ENCODE assay signal across 11 cellular contexts in genomic region chrX:49000640-49001039, GRCh38. TPM values are rescaled to one million over a fixed set of nuclear protein-coding genes. Genes with fewer than 3 reads are reported as not detected.
DNase-seq lines count a peak whose midpoint lies in the region; ATAC-seq and TF ChIP-seq lines count a peak whose summit lies in the region.
"Had no signal": no experiment of that assay in that cellular context is flagged by ENCODE, and none has a peak within 500 bp of the region (broad histone marks: within the 10 kb centered on the region; RNA-seq: fewer than 3 reads in every experiment).

No MANE protein-coding gene starts in this region.

- peak overlapping the region; percentile 61 for H3K4me2 ChIP-seq in Karpas-422 (ENCODE audit: low read depth, low read length, poor library complexity, severe bottlenecking)

- no peak overlapping the region for H2AFZ ChIP-seq in Karpas-422 (ENCODE audit: low read length)

- H3K9me3 ChIP-seq in CD4-positive, alpha-beta T cell (ENCODE audit: control insufficient read depth, low read length), result no peaks in the 10 kb centered on the region
- H3K9me3 ChIP-seq in Karpas-422 (ENCODE audit: low read length), result no peaks in the 10 kb centered on the region

- intact Hi-C loops in CD4-positive, alpha-beta T cell (cut with DNase I, micrococcal nuclease), result loop anchor here in 1 of 2 experiments (5.0 kb wide), 2 partner anchors 43 to 122 kb away; partner anchors contain the start of genes GPKOW and OTUD5

- no peaks in the 10 kb centered on the region for H3K9me3 Mint-ChIP-seq in CD4-positive, alpha-beta T cell
- H3K9me3 Mint-ChIP-seq in chondrocyte (ENCODE audit: low read depth) (peaks cover 11% of the 10 kb centered on the region), nephron (peaks cover 17% of the 10 kb centered on the region)

- no peak for DNase-seq in CD4-positive, alpha-beta T cell
- no peak for DNase-seq in Karpas-422
- DNase-seq in chondrocyte (ENCODE audit: low spot score), result peak; percentile 19
- no peak for DNase-seq in superior temporal gyrus (ENCODE audit: extremely low spot score)
- no peak for DNase-seq in foreskin melanocyte
- DNase-seq: effector CD8-positive, alpha-beta T cell; mesendoderm; NCI-H2227 treated with DMSO at 0.1 percent for 48 hours had no signal

- H3K4me3 ChIP-seq in Karpas-422 (ENCODE audit: low read length), result peak overlapping the region; percentile 75

- CTCF ChIA-PET in CD4-positive, alpha-beta T cell (lab: Charles Lee), result no interaction called here

- H3K9me2 ChIP-seq in Karpas-422 (replicated peaks; ENCODE audit: insufficient read depth, low read length), result no peaks in the 10 kb centered on the region

- no peaks in the 10 kb centered on the region for H3K27me3 Mint-ChIP-seq in CD4-positive, alpha-beta T cell
- H3K27me3 Mint-ChIP-seq in chondrocyte (ENCODE audit: low read depth), result no peaks in the 10 kb centered on the region
- no peaks in the 10 kb centered on the region for H3K27me3 Mint-ChIP-seq in nephron (ENCODE audit: low read depth)

- H3K27ac ChIP-seq in CD4-positive, alpha-beta T cell (ENCODE audit: low read depth, low read length), result no peak overlapping the region
- no peak overlapping the region for H3K27ac ChIP-seq in Karpas-422 (ENCODE audit: low read length)

- no peaks in the 10 kb centered on the region for H3K27me3 ChIP-seq in CD4-positive, alpha-beta T cell (ENCODE audit: control insufficient read depth, insufficient read depth, low read length)
- H3K27me3 ChIP-seq in Karpas-422 (ENCODE audit: low read length), result no peaks in the 10 kb centered on the region

- ATAC-seq in CD4-positive, alpha-beta T cell (ENCODE audit: poor library complexity), result no peak
- no peak for ATAC-seq in GM21737 (IDR thresholded peaks at IDR 0.05; ENCODE audit: unreplicated experiment)
- no peak for ATAC-seq in HG02763 (IDR thresholded peaks at IDR 0.05; ENCODE audit: unreplicated experiment)

- H3K9ac ChIP-seq in Karpas-422 (ENCODE audit: low read length), result no peak overlapping the region; the same call in 1 of the 2 replicates

- peaks cover 41% of the 10 kb centered on the region for H3K36me3 Mint-ChIP-seq in CD4-positive, alpha-beta T cell (ENCODE audit: low read depth)
- peaks cover 19% of the 10 kb centered on the region for H3K36me3 Mint-ChIP-seq in chondrocyte (ENCODE audit: low read depth)
- H3K36me3 Mint-ChIP-seq in nephron (ENCODE audit: low read depth), result peaks cover 42% of the 10 kb centered on the region

- H3K4me3 Mint-ChIP-seq in CD4-positive, alpha-beta T cell, result peak overlapping the region; percentile 96
- H3K4me3 Mint-ChIP-seq in chondrocyte (ENCODE audit: unreplicated experiment) (no peak overlapping the region), nephron (peak overlapping the region; percentile 98)

- H3K36me3 ChIP-seq in Karpas-422 (ENCODE audit: insufficient read depth, low read length), result 0 out of 2 replicates have a peak, but pooled peaks cover 9% of the 10 kb centered on the region

- H3K27ac Mint-ChIP-seq in CD4-positive, alpha-beta T cell, result peak overlapping the region; percentile 98
- H3K27ac Mint-ChIP-seq in chondrocyte (ENCODE audit: unreplicated experiment) (peak overlapping the region; percentile 22), nephron (no peak overlapping the region)

- peaks cover 15% of the 10 kb centered on the region for H3K79me2 ChIP-seq in Karpas-422 (ENCODE audit: low read length)

- H3K4me1 ChIP-seq in Karpas-422 (ENCODE audit: low read length), result peaks cover 17% of the 10 kb centered on the region

- no peaks in the 10 kb centered on the region for H4K20me1 ChIP-seq in Karpas-422 (ENCODE audit: insufficient read depth, low read depth, low read length)

- no peak for TF ChIP-seq CTCF in CD4-positive, alpha-beta T cell (IDR thresholded peaks at IDR 0.05)
- TF ChIP-seq CTCF in chondrocyte (IDR thresholded peaks at IDR 0.05) (no peak), nephron (IDR thresholded peaks at IDR 0.05; ENCODE audit: unreplicated experiment in 3 of 3) (no peak)

- H3K4me1 Mint-ChIP-seq in CD4-positive, alpha-beta T cell (ENCODE audit: low read depth), result peaks cover 26% of the 10 kb centered on the region
- H3K4me1 Mint-ChIP-seq in chondrocyte (ENCODE audit: low read depth), result peaks cover 14% of the 10 kb centered on the region
- peaks cover 7% of the 10 kb centered on the region for H3K4me1 Mint-ChIP-seq in nephron

- POLR2A ChIA-PET in CD4-positive, alpha-beta T cell (lab: Charles Lee), result no interaction called here

RNA-seq across cellular contexts. Expression of gene GRIPAP1, which starts 1.4 kb away (rescaled TPM):
- total RNA-seq in CD4-positive, alpha-beta T cell, result 100 to 1,000 TPM; 100 to 101 TPM
- total RNA-seq in Karpas-422 (2014; rRNA removed; shearing (Covaris generic); ENCODE audit: low replicate concordance), result 18.0 and 37.6 TPM in 2 replicates
- total RNA-seq in chondrocyte, result 28.8 to 37.5 TPM (median 32.7 TPM) in 3 replicates

RNA-seq across cellular contexts. Expression of gene KCND1, which starts 29.0 kb away (rescaled TPM):
- total RNA-seq in CD4-positive, alpha-beta T cell, result 1 to 10 TPM; 1.5 to 2.7 TPM
- 2.2 and 2.6 TPM in 2 replicates for total RNA-seq in Karpas-422 (2014; rRNA removed; shearing (Covaris generic); ENCODE audit: low replicate concordance)
- 1.4 to 1.7 TPM (median 1.6 TPM) in 3 replicates for total RNA-seq in chondrocyte

RNA-seq across cellular contexts. Expression of gene TFE3, which starts 42.5 kb away (rescaled TPM):
- total RNA-seq in CD4-positive, alpha-beta T cell, result 10 to 100 TPM; 38.6 to 40.9 TPM
- 4.4 and 11.8 TPM in 2 replicates for total RNA-seq in Karpas-422 (2014; rRNA removed; shearing (Covaris generic); ENCODE audit: low replicate concordance)
- 39.3 to 42.5 TPM (median 41.2 TPM) in 3 replicates for total RNA-seq in chondrocyte

RNA-seq across cellular contexts. Expression of gene OTUD5, which starts 43.2 kb away (rescaled TPM):
- 10 to 100 TPM; 81.3 to 92.1 TPM for total RNA-seq in CD4-positive, alpha-beta T cell
- total RNA-seq in Karpas-422 (2014; rRNA removed; shearing (Covaris generic); ENCODE audit: low replicate concordance), result 36.2 and 57.4 TPM in 2 replicates
- total RNA-seq in chondrocyte, result 47.4 to 49.0 TPM (median 47.5 TPM) in 3 replicates

RNA-seq across cellular contexts. Expression of gene CCDC120, which starts 58.2 kb away (rescaled TPM):
- 10 to 100 TPM; 11.5 to 12.2 TPM for total RNA-seq in CD4-positive, alpha-beta T cell
- total RNA-seq in Karpas-422 (2014; rRNA removed; shearing (Covaris generic); ENCODE audit: low replicate concordance), result not detected in 2 replicates
- 6.9 to 7.7 TPM (median 7.3 TPM) in 3 replicates for total RNA-seq in chondrocyte

Comparison
In these comparisons a context has a peak if more than half of its experiments do, and no peak if none do; other contexts are left out.
1. H3K27ac Mint-ChIP-seq: peak in CD4-positive, alpha-beta T cell (single experiment) and chondrocyte (single experiment); none in nephron (0 of 3).